In the genomic region with DNA sequence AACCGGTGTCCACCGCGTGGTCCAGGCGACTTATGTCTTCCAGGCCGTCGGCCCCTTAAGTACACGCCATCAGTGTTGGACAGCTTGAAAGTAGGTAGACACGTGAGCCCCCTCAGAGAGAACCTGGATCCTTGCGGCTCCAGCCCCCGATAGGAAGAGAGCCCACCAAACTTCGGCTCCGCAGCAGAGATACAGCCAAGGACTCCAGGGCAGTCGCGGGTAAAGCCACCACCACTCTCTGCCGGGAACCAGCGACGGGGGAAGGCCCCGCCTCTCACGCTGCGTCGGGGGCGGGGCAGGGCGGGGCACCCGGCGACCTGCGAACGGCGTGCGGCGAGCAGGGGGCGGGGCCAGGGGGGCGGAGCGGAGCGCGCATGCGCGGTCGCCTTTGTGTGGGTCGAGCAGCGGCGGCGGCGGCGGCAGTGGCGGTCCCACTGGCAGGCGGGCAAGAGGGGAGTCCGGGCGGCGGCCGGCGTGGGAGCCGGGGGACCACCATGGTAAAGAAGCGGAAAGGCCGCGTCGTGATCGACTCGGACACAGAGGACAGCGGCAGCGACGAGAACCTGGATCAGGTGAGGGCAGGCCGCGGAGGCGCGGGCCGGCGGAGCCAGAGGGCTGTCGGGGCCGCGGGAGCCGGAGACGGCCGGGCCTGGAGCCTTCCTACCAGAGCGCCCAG, we compare ENCODE assay signal across 8 cellular contexts. TPM values are rescaled to one million over a fixed set of nuclear protein-coding genes. Genes with fewer than 3 reads are reported as not detected.
DNase-seq lines count a peak whose midpoint lies in the region; ATAC-seq, FAIRE-seq and TF ChIP-seq lines count a peak whose summit lies in the region.

A gene (plus strand): TSS at position 354 of the 676 bp plus-strand sequence. CDS start 21 bp downstream, at position 375.

- TF ChIP-seq CTCF in H1 (IDR thresholded peaks at IDR 0.05; ENCODE audit: control extremely low read depth in 1 of 3, insufficient read depth in 1 of 3, low read depth in 1 of 3, low read length in 3 of 3): no peak

- no peaks in the 10 kb centered on the region for H3K27me3 Mint-ChIP-seq in CD8-positive, alpha-beta memory T cell
- H3K27me3 Mint-ChIP-seq in activated CD8-positive, alpha-beta memory T cell treated with anti-CD3 and anti-CD28 coated beads, Interleukin-2, amount 10 ng/mL, durations not matched to agents 7 days and 5 days: no peaks in the 10 kb centered on the region

- 0 out of 2 replicates have a peak within 1 kb of the TSS, but pooled peaks have one; percentile 53 for H2AK5ac ChIP-seq in H1 (ENCODE audit: low read depth, low read length)
- no peak within 1 kb of the TSS for H2AK5ac ChIP-seq in mesendoderm (ENCODE audit: low read length)

- H3K4me1 Mint-ChIP-seq in CD8-positive, alpha-beta memory T cell: peaks cover 41 to 50% (median 43%) of the 10 kb centered on the region in 3 donors
- H3K4me1 Mint-ChIP-seq in activated CD8-positive, alpha-beta memory T cell treated with anti-CD3 and anti-CD28 coated beads, Interleukin-2, amount 10 ng/mL, durations not matched to agents 7 days and 5 days: peaks cover 37% of the 10 kb centered on the region

- peak within 1 kb of the TSS; percentile 71 for H3K18ac ChIP-seq in H1 (ENCODE audit: extremely low read depth, low read length)
- peak within 1 kb of the TSS; percentile 70 for H3K18ac ChIP-seq in mesendoderm (ENCODE audit: low read length)

- H3K36me3 Mint-ChIP-seq in CD8-positive, alpha-beta memory T cell: peaks cover 0 to 12% (median 0%) of the 10 kb centered on the region in 3 donors
- peaks cover 1% of the 10 kb centered on the region for H3K36me3 Mint-ChIP-seq in activated CD8-positive, alpha-beta memory T cell treated with anti-CD3 and anti-CD28 coated beads, Interleukin-2, amount 10 ng/mL, durations not matched to agents 7 days and 5 days

- H3K9me3 Mint-ChIP-seq in CD8-positive, alpha-beta memory T cell: no peaks in the 10 kb centered on the region
- no peaks in the 10 kb centered on the region for H3K9me3 Mint-ChIP-seq in activated CD8-positive, alpha-beta memory T cell treated with anti-CD3 and anti-CD28 coated beads, Interleukin-2, amount 10 ng/mL, durations not matched to agents 7 days and 5 days (ENCODE audit: low read depth)

- H4K5ac ChIP-seq in H1 (ENCODE audit: insufficient read length, low read depth, low read length): peak within 1 kb of the TSS; percentile 82
- H4K5ac ChIP-seq in mesendoderm (ENCODE audit: low read length): no peak within 1 kb of the TSS

- CTCF ChIA-PET in CD8-positive, alpha-beta memory T cell (lab: Charles Lee): interaction anchor here (1.2 kb wide), 1 partner anchor 9 kb away, joined by 3 read pairs; no protein-coding TSS in a partner anchor
- CTCF ChIA-PET in activated CD8-positive, alpha-beta memory T cell treated with anti-CD3 and anti-CD28 coated beads, Interleukin-2, amount 10 ng/mL, durations not matched to agents 7 days and 5 days (lab: Charles Lee): interaction anchor here (1.6 kb wide), 1 partner anchor 13 kb away, joined by 7 read pairs; no protein-coding TSS in a partner anchor
- CTCF ChIA-PET in H1 (lab: Charles Lee; ENCODE audit: partially characterized antibody): interaction anchor here (1.2 kb wide), 1 partner anchor 13 kb away, joined by 3 read pairs; no protein-coding TSS in a partner anchor

- H3K27ac Mint-ChIP-seq in CD8-positive, alpha-beta memory T cell: peak within 1 kb of the TSS; percentile 91 to 96 (median 95)
- H3K27ac Mint-ChIP-seq in activated CD8-positive, alpha-beta memory T cell treated with anti-CD3 and anti-CD28 coated beads, Interleukin-2, amount 10 ng/mL, durations not matched to agents 7 days and 5 days: peak within 1 kb of the TSS; percentile 92

- peak; percentile 38 to 53; a peak in 2 of 3 replicates for TF ChIP-seq POLR2A in H1 (IDR thresholded peaks at IDR 0.05; ENCODE audit: control extremely low read depth in 1 of 2, low read depth in 2 of 2, low read length in 2 of 2)

- no peak for TF ChIP-seq RAD21 in H1 (IDR thresholded peaks at IDR 0.05 in 1 of 2, conservative IDR thresholded peaks at IDR 0.05 in 1 of 2; ENCODE audit: low read depth in 2 of 2, low read length in 2 of 2)

- H2BK120ac ChIP-seq in H1 (replicated peaks; ENCODE audit: low read depth, low read length) (no peak within 1 kb of the TSS), mesendoderm (ENCODE audit: low read depth, low read length) (no peak within 1 kb of the TSS)

- no peak within 1 kb of the TSS for H3K14ac ChIP-seq in H1 (ENCODE audit: insufficient read length)

- H2BK15ac ChIP-seq in H1 (ENCODE audit: low read length) (no peak within 1 kb of the TSS), mesendoderm (replicated peaks; ENCODE audit: low read depth) (no peak within 1 kb of the TSS)

- peak; percentile 95 to 98 (median 97) for DNase-seq in CD8-positive, alpha-beta memory T cell
- DNase-seq in HT-29 (ENCODE audit: low spot score) (peak; percentile 96), NT2/D1 (ENCODE audit: low read depth, low spot score) (peak; percentile 76), H1 (ENCODE audit: low read depth in 1 of 2, low spot score in 2 of 2) (peak; percentile 72 to 100), mesendoderm (peak; percentile 94)
- DNase-seq in activated CD8-positive, alpha-beta memory T cell treated with anti-CD3 and anti-CD28 coated beads, Interleukin-2, amount 10 ng/mL, durations not matched to agents 7 days and 5 days: peak; percentile 96
- peak; percentile 98 for DNase-seq in stimulated activated CD8-positive, alpha-beta memory T cell treated with anti-CD3 and anti-CD28 coated beads, Interleukin-12 subunit alpha, Interleukin-12 subunit beta, amount 100 ng/mL, for 4 hours (ENCODE audit: low read depth)

- H3K9ac ChIP-seq in NT2/D1 (ENCODE audit: insufficient read length, low read depth) (peak within 1 kb of the TSS; percentile 90), H1 (replicated peaks in 1 of 4; ENCODE audit: extremely low read depth in 1 of 4, low read depth in 3 of 4, low read length in 3 of 4) (peak within 1 kb of the TSS; percentile 87 to 98 (median 93)), mesendoderm (ENCODE audit: low read length) (peak within 1 kb of the TSS; percentile 97)

- 0 out of 2 replicates have a peak, but pooled peaks cover 2% of the 10 kb centered on the region for H3K79me1 ChIP-seq in H1 (ENCODE audit: low read depth, low read length)
- H3K79me1 ChIP-seq in mesendoderm (ENCODE audit: low read length): peaks cover 11% of the 10 kb centered on the region

- H2BK12ac ChIP-seq in H1 (ENCODE audit: low read depth, low read length): peak within 1 kb of the TSS; percentile 68; the same call in 1 of the 2 replicates

- H3K4me3 Mint-ChIP-seq in CD8-positive, alpha-beta memory T cell: peak within 1 kb of the TSS; percentile 92 to 99 (median 95)
- H3K4me3 Mint-ChIP-seq in activated CD8-positive, alpha-beta memory T cell treated with anti-CD3 and anti-CD28 coated beads, Interleukin-2, amount 10 ng/mL, durations not matched to agents 7 days and 5 days: peak within 1 kb of the TSS; percentile 95

- H2AFZ ChIP-seq in H1 (ENCODE audit: low read length): peak within 1 kb of the TSS; percentile 9; the same call in 1 of the 2 replicates

- FAIRE-seq in H1 (lab: Jason Lieb, UNC): no peak

- H3K23me2 ChIP-seq in H1 (ENCODE audit: low read depth, low read length): peaks cover 12% of the 10 kb centered on the region

- H3K56ac ChIP-seq in H1 (replicated peaks; ENCODE audit: insufficient read length, low read depth, low read length) (peak within 1 kb of the TSS; percentile 86), mesendoderm (ENCODE audit: low read length) (peak within 1 kb of the TSS; percentile 95)

- H3K4me1 ChIP-seq in CD8-positive, alpha-beta memory T cell (ENCODE audit: insufficient read depth, low read length): peaks cover 29% of the 10 kb centered on the region
- H3K4me1 ChIP-seq in NT2/D1 (ENCODE audit: insufficient read depth, insufficient read length) (no peaks in the 10 kb centered on the region), H1 (replicated peaks in 1 of 4; ENCODE audit: control insufficient read depth in 3 of 4, insufficient read depth in 4 of 4, low read length in 3 of 4) (no peaks in the 10 kb centered on the region), mesendoderm (ENCODE audit: control insufficient read depth, low read depth, low read length) (no peaks in the 10 kb centered on the region)

- H2BK20ac ChIP-seq in H1 (ENCODE audit: low read length): no peak within 1 kb of the TSS

- H3K27me3 ChIP-seq in CD8-positive, alpha-beta memory T cell (ENCODE audit: insufficient read depth, low read length, poor library complexity, severe bottlenecking): no peaks in the 10 kb centered on the region
- H3K27me3 ChIP-seq in NT2/D1 (ENCODE audit: insufficient read depth, insufficient read length) (no peaks in the 10 kb centered on the region), H1 (replicated peaks in 1 of 4; ENCODE audit: control insufficient read depth in 3 of 4, extremely low read depth in 1 of 4, insufficient read depth in 3 of 4, low read length in 3 of 4) (no peaks in the 10 kb centered on the region), mesendoderm (ENCODE audit: insufficient read depth, low read length, poor library complexity) (no peaks in the 10 kb centered on the region)

- H3K4me3 ChIP-seq in CD8-positive, alpha-beta memory T cell (ENCODE audit: low read length): peak within 1 kb of the TSS; percentile 97
- peak within 1 kb of the TSS; percentile 89 for H3K4me3 ChIP-seq in NT2/D1 (ENCODE audit: insufficient read length, low read depth)
- peak within 1 kb of the TSS; percentile 74 to 95 (median 84) for H3K4me3 ChIP-seq in H1 (ENCODE audit: extremely low read depth in 1 of 4, insufficient read depth in 2 of 4, low read depth in 3 of 4, low read length in 4 of 4)
- H3K4me3 ChIP-seq in mesendoderm (ENCODE audit: low read length): peak within 1 kb of the TSS; percentile 93

- peak within 1 kb of the TSS; percentile 72 for H3K27ac ChIP-seq in CD8-positive, alpha-beta memory T cell (ENCODE audit: low read depth, low read length)
- H3K27ac ChIP-seq in H1 (ENCODE audit: low read depth, low read length): peak within 1 kb of the TSS; percentile 48; the same call in 1 of the 2 replicates
- peak within 1 kb of the TSS; percentile 40 for H3K27ac ChIP-seq in mesendoderm (ENCODE audit: low read depth, low read length)

- no peaks in the 10 kb centered on the region for H3K36me3 ChIP-seq in CD8-positive, alpha-beta memory T cell (ENCODE audit: insufficient read depth, low read length)
- H3K36me3 ChIP-seq in NT2/D1 (ENCODE audit: insufficient read depth, insufficient read length, low read length) (no peaks in the 10 kb centered on the region), H1 (ENCODE audit: control insufficient read depth in 2 of 4, insufficient read depth in 4 of 4, low read length in 3 of 4) (no peaks in the 10 kb centered on the region), mesendoderm (ENCODE audit: control insufficient read depth, insufficient read depth, low read length) (no peaks in the 10 kb centered on the region)

- peak within 1 kb of the TSS; percentile 75 to 77 for H3K4me2 ChIP-seq in H1 (ENCODE audit: insufficient read depth in 1 of 2, low read depth in 2 of 2, low read length in 2 of 2)
- H3K4me2 ChIP-seq in mesendoderm (ENCODE audit: low read length): peak within 1 kb of the TSS; percentile 99

- peak in 1 of 2 experiments; percentile 70; a peak in 1 of 3 replicates for TF ChIP-seq EP300 in H1 (IDR thresholded peaks at IDR 0.05; ENCODE audit: borderline replicate concordance in 1 of 2, low read depth in 2 of 2, low read length in 2 of 2)

- POLR2A ChIA-PET in CD8-positive, alpha-beta memory T cell (lab: Charles Lee): no interaction called here
- POLR2A ChIA-PET in H1 (lab: Charles Lee; ENCODE audit: partially characterized antibody): interaction anchor here (0.6 to 1.7 kb wide), 3 partner anchors 13 to 143 kb away, joined by 3 to 4 read pairs (median 3); no protein-coding TSS in a partner anchor

- peak within 1 kb of the TSS; percentile 91 for H4K8ac ChIP-seq in H1 (ENCODE audit: extremely low read depth, insufficient read depth, low read length)
- H4K8ac ChIP-seq in mesendoderm (ENCODE audit: low read depth, low read length): no peak within 1 kb of the TSS

- H2BK5ac ChIP-seq in H1 (ENCODE audit: low read depth, low read length) (0 out of 2 replicates have a peak within 1 kb of the TSS, but pooled peaks have one; percentile 66), mesendoderm (ENCODE audit: low read length) (no peak within 1 kb of the TSS)

- H4K91ac ChIP-seq in H1 (replicated peaks; ENCODE audit: insufficient read length, low read length): no peak within 1 kb of the TSS

- H3K9me3 ChIP-seq in CD8-positive, alpha-beta memory T cell (ENCODE audit: low read length): no peaks in the 10 kb centered on the region
- H3K9me3 ChIP-seq in NT2/D1 (ENCODE audit: insufficient read depth, low read length) (no peaks in the 10 kb centered on the region), H1 (ENCODE audit: insufficient read depth in 2 of 2, low read depth in 1 of 2, low read length in 1 of 2) (no peaks in the 10 kb centered on the region)

- H3K79me2 ChIP-seq in H1 (ENCODE audit: control insufficient read depth in 1 of 2, insufficient read depth in 2 of 2, low read length in 2 of 2) (peaks cover 3 to 52% of the 10 kb centered on the region in 2 experiments), mesendoderm (ENCODE audit: control insufficient read depth, insufficient read depth, low read length) (peaks cover 35% of the 10 kb centered on the region)

- peak within 1 kb of the TSS; percentile 21 for H3K4ac ChIP-seq in H1 (replicated peaks; ENCODE audit: insufficient read length, low read depth, low read length)
- H3K4ac ChIP-seq in mesendoderm (ENCODE audit: low read depth, low read length): no peak within 1 kb of the TSS

- H3K23ac ChIP-seq in H1 (ENCODE audit: insufficient read length): no peak within 1 kb of the TSS
- peak within 1 kb of the TSS; percentile 89 for H3K23ac ChIP-seq in mesendoderm (ENCODE audit: low read length)

- 1% methylated on average over 44 of the region's 74 CpGs; no CpG with 5 or more reads in 1 of the 2 experiments for WGBS in H1 (ENCODE audit: extremely low coverage in 1 of 2, insufficient coverage in 1 of 2, insufficient read length in 1 of 2, insufficient replicate concordance in 2 of 2, low coverage in 1 of 2, low lambda C conversion rate in 2 of 2, missing lambda C conversion rate in 1 of 2), 2 experiments
- no CpG with 5 or more reads among the region's 74 CpGs for WGBS in mesendoderm (ENCODE audit: extremely low coverage, insufficient coverage, low lambda C conversion rate)

- peaks cover 4 to 17% of the 10 kb centered on the region in 2 experiments for H4K20me1 ChIP-seq in H1 (replicated peaks in 1 of 2; ENCODE audit: control insufficient read depth in 1 of 2, insufficient read depth in 2 of 2, low read length in 2 of 2)

- peak; percentile 54 for ATAC-seq in GM19468 (IDR thresholded peaks at IDR 0.05; ENCODE audit: extremely low read depth, unreplicated experiment)
- peak; percentile 95 for ATAC-seq in activated CD8-positive, alpha-beta memory T cell treated with anti-CD3 and anti-CD28 coated beads, Interleukin-2, amount 10 ng/mL, durations not matched to agents 7 days and 5 days

RNA-seq across cellular contexts. Expression of the gene that starts here (rescaled TPM):
- 10 to 100 TPM; 32.9 to 35.5 TPM for total RNA-seq in CD8-positive, alpha-beta memory T cell
- 28.2 TPM for polyA plus RNA-seq in CD8-positive, alpha-beta memory T cell
- 13.4 and 21.0 TPM in 2 replicates for total RNA-seq in HT-29 (2014; rRNA removed; shearing (Covaris generic))
- 10 to 100 TPM; 36.3 to 43.4 TPM for total RNA-seq in activated CD8-positive, alpha-beta memory T cell treated with anti-CD3 and anti-CD28 coated beads, Interleukin-2, amount 10 ng/mL, durations not matched to agents 7 days and 5 days
- 47.7 and 57.8 TPM in 2 replicates for total RNA-seq in H1 (2021; fragmentation: NEBNext Ultra II Directional; extraction: Animal tissue kit (Norgen Biotek cat#: 25700))
- 18.6 and 22.6 TPM in 2 replicates for polyA plus RNA-seq in H1 (2011; rRNA removed)
- 29.4 TPM for polyA plus RNA-seq in H1 (2011; cell fraction: cytosol; rRNA removed)
- 12.4 TPM for polyA plus RNA-seq in H1 (2011; cell fraction: nucleus; rRNA removed)
- polyA plus RNA-seq in H1 (2012, experiment 1 of 2): 35.5 to 40.8 TPM (median 38.1 TPM) in 4 replicates
- 5.1 TPM for polyA plus RNA-seq in H1 (2012, experiment 2 of 2)
- polyA plus RNA-seq in H1 (2013, experiment 1 of 2): 48.1 TPM
- polyA plus RNA-seq in H1 (2013, experiment 2 of 2): 50.1 TPM
- polyA minus RNA-seq in H1 (2011; rRNA and poly(A)+ RNA removed): 22.5 and 23.1 TPM in 2 replicates
- 22.0 TPM for polyA minus RNA-seq in H1 (2011; cell fraction: cytosol; rRNA and poly(A)+ RNA removed)
- 11.6 TPM for polyA minus RNA-seq in H1 (2011; cell fraction: nucleus; rRNA and poly(A)+ RNA removed)
- 46.5 TPM for polyA plus RNA-seq in mesendoderm (2013, experiment 1 of 2)
- polyA plus RNA-seq in mesendoderm (2013, experiment 2 of 2): 48.1 TPM

Comparison
In these comparisons a context has a peak if more than half of its experiments do, and no peak if none do; other contexts are left out.
1. Peak in every context shown above with its lines: DNase-seq, ATAC-seq, H3K4me3 ChIP-seq and H3K27ac ChIP-seq.